In genomic region chr4:30725562-30725961, GRCh38 we compare ENCODE assay signal across 18 cellular contexts. TPM values are rescaled to one million over a fixed set of nuclear protein-coding genes. Genes with fewer than 3 reads are reported as not detected.
DNase-seq lines count a peak whose midpoint lies in the region; TF ChIP-seq lines count a peak whose summit lies in the region.
"Had no signal": no experiment of that assay in that cellular context is flagged by ENCODE, and none has a peak within 500 bp of the region (broad histone marks: within the 10 kb centered on the region; RNA-seq: fewer than 3 reads in every experiment).

No MANE protein-coding gene starts in this region.

- no peaks in the 10 kb centered on the region for H4K20me1 ChIP-seq in fibroblast of lung (ENCODE audit: control insufficient read depth, extremely low read depth, insufficient read depth, low read length)

- peaks cover 10% of the 10 kb centered on the region for H3K79me1 ChIP-seq in neuronal stem cell (ENCODE audit: low read depth, low read length)

- H2BK15ac ChIP-seq in neuronal stem cell (ENCODE audit: low read length) = no peak overlapping the region

- H2AFZ ChIP-seq in fibroblast of lung (ENCODE audit: low read length) = no peak overlapping the region
- no peak overlapping the region for H2AFZ ChIP-seq in neuronal stem cell (ENCODE audit: low read length)

- no TSS peak for BruUV-seq in A673 (replicated peaks; lab: Mats Ljungman, UMichigan)

- CTCF ChIA-PET in A673 (lab: Charles Lee) = no interaction called here

- H3K79me2 ChIP-seq in fibroblast of lung (ENCODE audit: control insufficient read depth, insufficient read depth, low read length) = peaks cover 38% of the 10 kb centered on the region

- no CpG with 5 or more reads among the region's 2 CpGs for WGBS in neuronal stem cell (ENCODE audit: extremely low coverage in 2 of 2, insufficient read length in 2 of 2, insufficient replicate concordance in 1 of 2), 2 donors

- POLR2A ChIA-PET in A673 (lab: Charles Lee; ENCODE audit: low non-redundant PET) = no interaction called here

- no peak overlapping the region for H3K27ac ChIP-seq in A673 (ENCODE audit: low read depth, low read length, poor library complexity, severe bottlenecking)
- H3K27ac ChIP-seq in SJCRH30 = no peak overlapping the region; the same call in 1 of the 2 replicates
- H3K27ac ChIP-seq in fibroblast of lung (ENCODE audit: insufficient read depth, low read length) = no peak overlapping the region
- no peak overlapping the region for H3K27ac ChIP-seq in neuronal stem cell (replicated peaks; ENCODE audit: low read length)
- H3K27ac ChIP-seq: left lung, right lobe of liver had no signal

- H3K23ac ChIP-seq in neuronal stem cell (ENCODE audit: low read depth, low read length, poor library complexity) = no peak overlapping the region

- no peak overlapping the region for H2BK12ac ChIP-seq in neuronal stem cell (ENCODE audit: low read length)

- H3K4ac ChIP-seq in neuronal stem cell (ENCODE audit: low read length) = no peak overlapping the region

- H3K18ac ChIP-seq in neuronal stem cell (ENCODE audit: low read length) = no peak overlapping the region

- H4K91ac ChIP-seq in neuronal stem cell (ENCODE audit: low read depth, low read length, poor library complexity) = no peak overlapping the region

- H3K9ac ChIP-seq in fibroblast of lung (ENCODE audit: insufficient read depth, low read length) = no peak overlapping the region
- H3K9ac ChIP-seq in neuronal stem cell (ENCODE audit: low read depth, low read length, poor library complexity) = no peak overlapping the region

- H3K4me2 ChIP-seq in fibroblast of lung (ENCODE audit: extremely low read depth, insufficient read depth, low read length) = peak overlapping the region; percentile 78
- peak overlapping the region; percentile 18 for H3K4me2 ChIP-seq in neuronal stem cell (ENCODE audit: insufficient read depth, low read length, poor library complexity, severe bottlenecking)

- H2BK120ac ChIP-seq in neuronal stem cell (ENCODE audit: low read depth, low read length) = no peak overlapping the region

- no peak overlapping the region for H4K8ac ChIP-seq in neuronal stem cell (ENCODE audit: low read depth, low read length)

- H3K4me3 ChIP-seq in A673 (ENCODE audit: low read depth, low read length, poor library complexity, severe bottlenecking) = peak overlapping the region; percentile 93
- H3K4me3 ChIP-seq in SJCRH30 = peak overlapping the region; percentile 82
- H3K4me3 ChIP-seq in fibroblast of lung (replicated peaks in 1 of 4; ENCODE audit: control extremely low read depth in 1 of 4, insufficient read depth in 1 of 4, low read depth in 3 of 4, low read length in 4 of 4) = peak overlapping the region in 3 of 4 experiments; percentile 28 to 73 (median 36)
- H3K4me3 ChIP-seq in neuronal stem cell (ENCODE audit: low read length in 2 of 2) = no peak overlapping the region
- H3K4me3 ChIP-seq: left lung had no signal

- DNase-seq in A673 (ENCODE audit: low spot score) (peak; percentile 35), SJCRH30 (peak in 1 of 2 experiments; percentile 33), fibroblast of lung (ENCODE audit: low read depth in 2 of 2) (peak; percentile 5 to 29), neuronal stem cell (ENCODE audit: low spot score) (no peak), kidney tubule cell (ENCODE audit: low spot score) (no peak), COLO829 (ENCODE audit: low spot score) (no peak), GF-D8 (lab: John Stamatoyannopoulos, UW) (no peak), NCI-H82 treated with DMSO at 0.1 percent for 48 hours (lab: John Stamatoyannopoulos, UW; ENCODE audit: unreplicated experiment) (no peak)
- DNase-seq: activated naive CD8-positive, alpha-beta T cell treated with anti-CD3 and anti-CD28 coated beads, Interleukin-2, amount 10 ng/mL, durations not matched to agents 7 days and 5 days; activated T-cell treated with anti-CD3 and anti-CD28 coated beads, Interleukin-2, amount 50 U/mL, for 1 hour; erythroblast; left lung; MV-4-11; naive thymus-derived CD4-positive, alpha-beta T cell; NCI-H748 treated with DMSO at 0.1 percent for 48 hours; right lobe of liver; stimulated activated CD4-positive, alpha-beta T cell treated with anti-CD3 and anti-CD28 coated beads, Interleukin-4, amount 100 ng/mL, for 24 hours had no signal

- H3K4me1 ChIP-seq in A673 (ENCODE audit: insufficient read depth, low read length, poor library complexity, severe bottlenecking) (peaks cover 14% of the 10 kb centered on the region), SJCRH30 (peaks cover 3% of the 10 kb centered on the region; the same call in 1 of the 2 replicates), fibroblast of lung (ENCODE audit: control insufficient read depth, extremely low read depth, insufficient read depth, low read length) (no peaks in the 10 kb centered on the region), neuronal stem cell (ENCODE audit: control insufficient read depth in 2 of 2, insufficient read depth in 1 of 2, low read depth in 1 of 2, low read length in 2 of 2) (peaks cover 0 to 8% of the 10 kb centered on the region in 2 donors)

- H3K27me3 ChIP-seq in A673 (replicated peaks; ENCODE audit: insufficient read depth, low read depth, low read length, poor library complexity) (no peaks in the 10 kb centered on the region), SJCRH30 (no peaks in the 10 kb centered on the region), fibroblast of lung (ENCODE audit: control insufficient read depth, insufficient read depth, low read length) (no peaks in the 10 kb centered on the region), neuronal stem cell (ENCODE audit: control insufficient read depth in 3 of 3, insufficient read depth in 3 of 3, low read depth in 1 of 3, low read length in 3 of 3) (peaks cover 0 to 14% (median 0%) of the 10 kb centered on the region in 3 experiments)
- H3K27me3 ChIP-seq: right lobe of liver had no signal

- intact Hi-C loops in A673 (cut with micrococcal nuclease; ENCODE audit: unreplicated experiment) = loop anchor here (10.0 kb wide), 1 partner anchor 109 kb away; no protein-coding TSS in a partner anchor

- H2AK5ac ChIP-seq in neuronal stem cell (ENCODE audit: low read depth, low read length) = no peak overlapping the region

- H3K9me3 ChIP-seq in A673 (ENCODE audit: low read depth, low read length, poor library complexity, severe bottlenecking) = no peaks in the 10 kb centered on the region
- H3K9me3 ChIP-seq in SJCRH30 (replicated peaks) = no peaks in the 10 kb centered on the region
- no peaks in the 10 kb centered on the region for H3K9me3 ChIP-seq in fibroblast of lung (ENCODE audit: control insufficient read depth, insufficient read depth, low read depth, low read length)
- peaks cover 1 to 18% of the 10 kb centered on the region in 2 donors for H3K9me3 ChIP-seq in neuronal stem cell (replicated peaks in 1 of 2; ENCODE audit: control insufficient read depth in 2 of 2, insufficient read depth in 1 of 2, low read depth in 1 of 2, low read length in 2 of 2)
- H3K9me3 ChIP-seq: left lung, right lobe of liver had no signal

- TF ChIP-seq CTCF in A673 (conservative IDR thresholded peaks at IDR 0.05; ENCODE audit: low read depth, low read length) (no peak), fibroblast of lung (conservative IDR thresholded peaks at IDR 0.05 in 1 of 2, IDR thresholded peaks at IDR 0.05 in 1 of 2; ENCODE audit: low read depth in 1 of 2, low read length in 2 of 2) (no peak)

- no peak overlapping the region for H2BK5ac ChIP-seq in neuronal stem cell (ENCODE audit: low read length)

- H3K14ac ChIP-seq in neuronal stem cell (ENCODE audit: low read length) = no peak overlapping the region

- H3K36me3 ChIP-seq in A673 (ENCODE audit: insufficient read depth, low read length, poor library complexity, severe bottlenecking) (peaks cover 67% of the 10 kb centered on the region), SJCRH30 (peaks cover 88% of the 10 kb centered on the region), fibroblast of lung (ENCODE audit: control insufficient read depth, insufficient read depth, low read length) (no peaks in the 10 kb centered on the region), neuronal stem cell (replicated peaks in 1 of 2; ENCODE audit: control insufficient read depth in 2 of 2, insufficient read depth in 2 of 2, low read length in 2 of 2) (peaks cover 0 to 8% of the 10 kb centered on the region in 2 donors)
- H3K36me3 ChIP-seq: left lung, right lobe of liver had no signal

RNA-seq across cellular contexts. Expression of gene PCDH7, which starts 5.4 kb away (rescaled TPM):
- total RNA-seq in A673 (2021) = 218 and 224 TPM in 2 replicates
- total RNA-seq in SJCRH30 (2014; rRNA removed; shearing (Covaris generic)) = 135 and 150 TPM in 2 replicates
- total RNA-seq in fibroblast of lung = 2.3 and 9.0 TPM in 2 replicates
- polyA plus RNA-seq in fibroblast of lung = 20.3 and 21.4 TPM in 2 replicates
- 16.7 and 18.5 TPM in 2 replicates for polyA plus RNA-seq in fibroblast of lung (2012)
- 36.1 and 66.3 TPM in 2 replicates for polyA minus RNA-seq in fibroblast of lung (ENCODE audit: low replicate concordance)
- polyA plus RNA-seq in neuronal stem cell (2013, experiment 1 of 2) = 6.7 TPM
- polyA plus RNA-seq in neuronal stem cell (2013, experiment 2 of 2) = 6.9 TPM
- total RNA-seq: activated naive CD8-positive, alpha-beta T cell treated with anti-CD3 and anti-CD28 coated beads, Interleukin-2, amount 10 ng/mL, durations not matched to agents 7 days and 5 days; naive thymus-derived CD4-positive, alpha-beta T cell had no signal
- polyA plus RNA-seq: IgD-negative memory B cell; naive thymus-derived CD4-positive, alpha-beta T cell had no signal

Comparison
In these comparisons a context has a peak if more than half of its experiments do, and no peak if none do; other contexts are left out.
1. DNase-seq: peak in A673 (single experiment) and fibroblast of lung (2 of 2); none in neuronal stem cell (single experiment), kidney tubule cell (single experiment), COLO829 (single experiment), GF-D8 (single experiment) and NCI-H82 treated with DMSO at 0.1 percent for 48 hours (single experiment).
2. H3K4me3 ChIP-seq: peak in A673 (single experiment), SJCRH30 (single experiment) and fibroblast of lung (3 of 4); none in neuronal stem cell (0 of 2).
3. RNA of gene PCDH7, which starts 5.4 kb away (total RNA-seq): 218 to 224 TPM in A673 and 135 to 150 TPM in SJCRH30; 2.3 to 9.0 TPM in fibroblast of lung; every median in the first group is over 10 times any median in the second.